ENCODE assay signal across 8 cellular contexts in genomic region chr2:6877402-6878305, GRCh38. TPM values are rescaled to one million over a fixed set of nuclear protein-coding genes. Genes with fewer than 3 reads are reported as not detected.
A peak's percentile ranks its signal among the peaks of the same experiment; 100 is the strongest.
DNase-seq lines count a peak whose midpoint lies in the region; ATAC-seq, FAIRE-seq and TF ChIP-seq lines count a peak whose summit lies in the region.

Gene RSAD2 (plus strand): TSS chr2:6877777. CDS start chr2:6877801, 24 bp downstream.

- no peaks in the 10 kb centered on the region for H3K9me3 ChIP-seq in mammary epithelial cell (replicated peaks; ENCODE audit: insufficient read depth, low read length)

- no peak within 1 kb of the TSS for H3K9ac ChIP-seq in mammary epithelial cell (ENCODE audit: insufficient read depth, low read length)

- CTCF ChIA-PET in mammary epithelial cell (lab: Charles Lee; ENCODE audit: low non-redundant PET), result interaction anchor here (0.6 kb wide), 1 partner anchor 39 kb away, joined by 4 read pairs; no protein-coding TSS in a partner anchor

- H3K4me3 ChIP-seq in mammary epithelial cell (replicated peaks in 1 of 3; ENCODE audit: insufficient read depth in 1 of 3, low read depth in 2 of 3, low read length in 3 of 3), result peak within 1 kb of the TSS; percentile 17 to 33 (median 31)

- intact Hi-C loops in mammary epithelial cell (cut with micrococcal nuclease), result no loop called here

- H3K79me2 ChIP-seq in mammary epithelial cell (ENCODE audit: insufficient read depth, low read length), result no peaks in the 10 kb centered on the region

- TF ChIP-seq CTCF in mammary epithelial cell (conservative IDR thresholded peaks at IDR 0.05 in 1 of 2, IDR thresholded peaks at IDR 0.05 in 1 of 2; ENCODE audit: extremely low read depth in 1 of 2, insufficient read depth in 1 of 2, low read depth in 1 of 2, low read length in 2 of 2), result no peak

- H2AFZ ChIP-seq in mammary epithelial cell (ENCODE audit: low read depth, low read length), result peak within 1 kb of the TSS; percentile 43

- in situ Hi-C loops in Caki2 (cut with HindIII; ENCODE audit: low pct_unique_long_range_greater_than_20kb, low sequenced_read_pairs) (no loop called here), mammary epithelial cell (cut with MboI; ENCODE audit: low sequenced_read_pairs in 2 of 2) (no loop called here)

- dilution Hi-C loops in mammary epithelial cell (cut with HindIII; ENCODE audit: low sequenced_read_pairs), result no loop called here

- no peaks in the 10 kb centered on the region for H3K27me3 ChIP-seq in mammary epithelial cell (ENCODE audit: insufficient read depth, low read length)

- WGBS in mammary epithelial cell (ENCODE audit: low coverage, missing lambda C conversion rate), result 15% methylated on average over 9 of the region's 10 CpGs

- DNase-seq in Caki2 (ENCODE audit: low read depth), result peak; percentile 49
- DNase-seq in RKO (ENCODE audit: low spot score), result peak; percentile 61
- DNase-seq in mammary epithelial cell, result peak; percentile 71
- DNase-seq in medulla oblongata (ENCODE audit: extremely low spot score), result peak; percentile 74
- DNase-seq in urothelium cell line (ENCODE audit: low spot score), result peak; percentile 43
- DNase-seq in effector CD8-positive, alpha-beta T cell (lab: John Stamatoyannopoulos, UW), result no peak

- no peaks in the 10 kb centered on the region for H3K4me1 ChIP-seq in mammary epithelial cell (ENCODE audit: insufficient read depth, low read length)

- BruUV-seq in mammary epithelial cell (replicated peaks; lab: Mats Ljungman, UMichigan), result no TSS peak

- H3K4me2 ChIP-seq in mammary epithelial cell (ENCODE audit: insufficient read depth, low read depth, low read length), result peak within 1 kb of the TSS; percentile 67

- ATAC-seq in GM19395 (IDR thresholded peaks at IDR 0.05; ENCODE audit: unreplicated experiment) (peak; percentile 89), HG03469 (IDR thresholded peaks at IDR 0.05; ENCODE audit: unreplicated experiment) (peak; percentile 73)

- H3K36me3 ChIP-seq in mammary epithelial cell (ENCODE audit: insufficient read depth, low read length), result no peaks in the 10 kb centered on the region

- H3K27ac ChIP-seq in mammary epithelial cell (ENCODE audit: insufficient read depth, low read depth, low read length), result no peak within 1 kb of the TSS

- FAIRE-seq in urothelium cell line (lab: Jason Lieb, UNC), result no peak

- no peaks in the 10 kb centered on the region for H4K20me1 ChIP-seq in mammary epithelial cell (ENCODE audit: insufficient read depth, low read length)

RNA-seq across cellular contexts. Expression of gene RSAD2, which starts in this region (rescaled TPM):
- total RNA-seq in Caki2 (2014; rRNA removed; shearing (Covaris generic); ENCODE audit: low replicate concordance), result 0.75 and 7.7 TPM in 2 replicates
- under 1 TPM; under 0.01 to 0.21 TPM for total RNA-seq in mammary epithelial cell
- polyA plus RNA-seq in mammary epithelial cell, result 0.02 TPM
- polyA minus RNA-seq in mammary epithelial cell, result not detected

Comparison
In these comparisons a context has a peak if more than half of its experiments do, and no peak if none do; other contexts are left out.
1. Peak in DNase-seq, H3K4me3 ChIP-seq and H3K4me2 ChIP-seq in mammary epithelial cell; RNA of the gene not detected or under 1 TPM.